In genomic region chr9:72039532-72039931, GRCh38 we compare ENCODE assay signal across 13 cellular contexts. TPM values are rescaled to one million over a fixed set of nuclear protein-coding genes. Genes with fewer than 3 reads are reported as not detected.
DNase-seq lines count a peak whose midpoint lies in the region; ATAC-seq, FAIRE-seq and TF ChIP-seq lines count a peak whose summit lies in the region.
"Had no signal": no experiment of that assay in that cellular context is flagged by ENCODE, and none has a peak within 500 bp of the region (broad histone marks: within the 10 kb centered on the region; RNA-seq: fewer than 3 reads in every experiment).

No MANE protein-coding gene starts in this region.

- TF ChIP-seq EP300 in gastroesophageal sphincter (IDR thresholded peaks at IDR 0.05): no peak

- POLR2A ChIA-PET in HEK293T (lab: Yijun Ruan, JAX): no interaction called here

- ATAC-seq in GM18907 (IDR thresholded peaks at IDR 0.05; ENCODE audit: unreplicated experiment): peak; percentile 50
- ATAC-seq in GM21737 (IDR thresholded peaks at IDR 0.05; ENCODE audit: unreplicated experiment): peak; percentile 33
- peak; percentile 49 for ATAC-seq in HG03280 (IDR thresholded peaks at IDR 0.05; ENCODE audit: unreplicated experiment)
- no peak for ATAC-seq in gastroesophageal sphincter

- H3K9me3 ChIP-seq in keratinocyte (ENCODE audit: control insufficient read depth, low read depth, low read length) (no peaks in the 10 kb centered on the region), gastroesophageal sphincter (no peaks in the 10 kb centered on the region)
- H3K9me3 ChIP-seq: breast epithelium had no signal

- no peaks in the 10 kb centered on the region for H3K79me2 ChIP-seq in keratinocyte (ENCODE audit: control insufficient read depth, insufficient read depth, low read length)

- no peak for DNase-seq in keratinocyte (ENCODE audit: low read depth, low spot score)
- no peak for DNase-seq in EL
- no peak for DNase-seq in SW 1271 (lab: John Stamatoyannopoulos, UW)
- DNase-seq in HEK293T (ENCODE audit: extremely low spot score): no peak

- dilution Hi-C loops in keratinocyte (cut with MboI; ENCODE audit: extremely low pct_ligation_motif_present, low sequenced_read_pairs): loop anchor here (25.0 kb wide), 1 partner anchor 223 kb away; no protein-coding TSS in a partner anchor

- no peak overlapping the region for H3K9ac ChIP-seq in keratinocyte (ENCODE audit: control insufficient read depth, extremely low read depth, insufficient read depth, low read length)

- no peak overlapping the region for H3K27ac ChIP-seq in keratinocyte (ENCODE audit: control insufficient read depth, insufficient read depth, low read length)
- no peak overlapping the region for H3K27ac ChIP-seq in gastroesophageal sphincter
- H3K27ac ChIP-seq: breast epithelium had no signal

- H3K27me3 ChIP-seq in keratinocyte (ENCODE audit: control insufficient read depth, extremely low read depth, insufficient read depth, low read length): no peaks in the 10 kb centered on the region
- no peaks in the 10 kb centered on the region for H3K27me3 ChIP-seq in gastroesophageal sphincter
- H3K27me3 ChIP-seq: breast epithelium had no signal

- TF ChIP-seq CTCF in keratinocyte (optimal IDR thresholded peaks at IDR 0.05 in 1 of 3, IDR thresholded peaks at IDR 0.05 in 1 of 3, conservative IDR thresholded peaks at IDR 0.05 in 1 of 3; ENCODE audit: extremely low read depth in 1 of 3, insufficient read depth in 2 of 3, low read length in 3 of 3) (no peak), gastroesophageal sphincter (IDR thresholded peaks at IDR 0.05) (no peak)

- H3K9me1 ChIP-seq in keratinocyte (ENCODE audit: control insufficient read depth, extremely low read depth, insufficient read depth, low read length): no peaks in the 10 kb centered on the region

- 91 to 92% methylated on average over 2 to 6 of the region's 8 CpGs for WGBS in gastroesophageal sphincter (ENCODE audit: low coverage in 1 of 2), 2 donors

- FAIRE-seq in keratinocyte (lab: Jason Lieb, UNC): no peak
- FAIRE-seq: frontal cortex had no signal

- no peaks in the 10 kb centered on the region for H4K20me1 ChIP-seq in keratinocyte (ENCODE audit: control insufficient read depth, extremely low read depth, insufficient read depth, low read length)

- peak overlapping the region; percentile 4 for H2AFZ ChIP-seq in keratinocyte (ENCODE audit: control insufficient read depth, low read length)

- no peaks in the 10 kb centered on the region for H3K4me1 ChIP-seq in keratinocyte (ENCODE audit: control insufficient read depth, extremely low read depth, insufficient read depth, low read length)
- no peaks in the 10 kb centered on the region for H3K4me1 ChIP-seq in gastroesophageal sphincter
- H3K4me1 ChIP-seq: breast epithelium had no signal

- CTCF ChIA-PET in HEK293T (lab: Yijun Ruan, JAX): interaction anchor here (0.6 to 2.3 kb wide), 4 partner anchors 95 to 1012 kb away, joined by 3 to 20 read pairs (median 4); no protein-coding TSS in a partner anchor

- no peak overlapping the region for H3K4me3 ChIP-seq in keratinocyte (ENCODE audit: control insufficient read depth in 2 of 3, extremely low read depth in 1 of 3, insufficient read depth in 2 of 3, low read depth in 1 of 3, low read length in 3 of 3)
- H3K4me3 ChIP-seq in gastroesophageal sphincter: no peak overlapping the region
- H3K4me3 ChIP-seq: breast epithelium had no signal

- no peak overlapping the region for H3K4me2 ChIP-seq in keratinocyte (ENCODE audit: control insufficient read depth, extremely low read depth, insufficient read depth, low read depth, low read length)

- H3K36me3 ChIP-seq in keratinocyte (ENCODE audit: control insufficient read depth in 2 of 2, extremely low read depth in 1 of 2, insufficient read depth in 2 of 2, low read length in 2 of 2) (no peaks in the 10 kb centered on the region), gastroesophageal sphincter (no peaks in the 10 kb centered on the region)
- H3K36me3 ChIP-seq: breast epithelium had no signal

- TF ChIP-seq POLR2A in gastroesophageal sphincter (IDR thresholded peaks at IDR 0.05): no peak

TF ChIP-seq in HEK293T, 16 proteins besides CTCF, POLR2A, EP300 and RAD21:
- TF ChIP-seq FOXM1 (IDR thresholded peaks at IDR 0.05; ENCODE audit: borderline replicate concordance) (no peak), CTBP1 (IDR thresholded peaks at IDR 0.05; ENCODE audit: borderline replicate concordance) (no peak), SUZ12 (IDR thresholded peaks at IDR 0.05) (no peak), FOXK2 (IDR thresholded peaks at IDR 0.05) (no peak)

RNA-seq across cellular contexts. Expression of gene C9orf57, which starts 20.9 kb away (rescaled TPM):
- polyA plus RNA-seq in keratinocyte: not detected in 3 replicates
- polyA plus RNA-seq in keratinocyte (2011; ENCODE audit: low read depth): not detected
- not detected in 2 replicates for polyA plus RNA-seq in keratinocyte (2011; cell fraction: cytosol; rRNA removed)
- polyA plus RNA-seq in keratinocyte (2011; cell fraction: nucleus; rRNA removed): not detected in 2 replicates
- not detected in 2 replicates for polyA plus RNA-seq in keratinocyte (2012; ENCODE audit: low replicate concordance)
- polyA minus RNA-seq in keratinocyte: not detected in 3 replicates
- not detected for polyA minus RNA-seq in keratinocyte (2011; cell fraction: cytosol; rRNA and poly(A)+ RNA removed)
- polyA minus RNA-seq in keratinocyte (2011; cell fraction: nucleus; rRNA and poly(A)+ RNA removed): not detected in 2 replicates
- not detected for total RNA-seq in gastroesophageal sphincter
- total RNA-seq: activated CD8-positive, alpha-beta memory T cell treated with anti-CD3 and anti-CD28 coated beads for 36 hours; breast epithelium; frontal cortex; mononuclear cell; temporal lobe had no signal
